Comparison of ENCODE assay signal across 1 cellular context in genomic region chr15:78445875-78446274, GRCh38.
TF ChIP-seq lines count a peak whose summit lies in the region.

No MANE protein-coding gene starts in this region.

TF ChIP-seq in endothelial cell of umbilical vein, 7 proteins besides CTCF, POLR2A, EP300 and RAD21:
- TF ChIP-seq POLR2AphosphoS5 (IDR thresholded peaks at IDR 0.05; ENCODE audit: insufficient read depth, low read depth, low read length) (no peak), JUN (IDR thresholded peaks at IDR 0.05; ENCODE audit: borderline replicate concordance, insufficient read depth, insufficient read length, low read depth) (no peak), EZH2 (IDR thresholded peaks at IDR 0.05; ENCODE audit: borderline replicate concordance, low read depth, low read length, severe bottlenecking) (no peak), MYC (IDR thresholded peaks at IDR 0.05; ENCODE audit: low read depth, low read length) (no peak), FOS (IDR thresholded peaks at IDR 0.05; ENCODE audit: borderline replicate concordance, insufficient read depth, low read length) (no peak), GATA2 (IDR thresholded peaks at IDR 0.05; ENCODE audit: insufficient read depth, insufficient read length, low read depth, low read length) (no peak), MAX (IDR thresholded peaks at IDR 0.05; ENCODE audit: insufficient read depth, insufficient read length) (no peak)
